Comparison of ENCODE assay signal across 9 cellular contexts in genomic region chr11:43574949-43575915, GRCh38.
DNase-seq lines count a peak whose midpoint lies in the region; ATAC-seq, FAIRE-seq and TF ChIP-seq lines count a peak whose summit lies in the region.
"Had no signal": no experiment of that assay in that cellular context is flagged by ENCODE, and none has a peak within 500 bp of the region (broad histone marks: within the 10 kb centered on the region; RNA-seq: fewer than 3 reads in every experiment).

No MANE protein-coding gene starts in this region.

- H3K9me3 Mint-ChIP-seq in activated T-helper 17 cell treated with anti-CD3 and anti-CD28 coated beads, Interleukin-2, amount 50 U/mL, for 72 hours = no peaks in the 10 kb centered on the region

- peak; percentile 21 for ATAC-seq in stimulated activated naive CD8-positive, alpha-beta T cell treated with anti-CD3 and anti-CD28 coated beads, Interleukin-15, Interleukin-2, amounts not matched to agents 100 U/mL and 50 U/mL, for 24 hours
- no peak for ATAC-seq in HG02840 (IDR thresholded peaks at IDR 0.05; ENCODE audit: low FRiP score, unreplicated experiment)
- ATAC-seq in activated T-helper 17 cell treated with anti-CD3 and anti-CD28 coated beads, Interleukin-2, amount 50 U/mL, for 72 hours (replicated peaks) = no peak
- ATAC-seq: HCT116 had no signal

- H3K27me3 Mint-ChIP-seq in activated T-helper 17 cell treated with anti-CD3 and anti-CD28 coated beads, Interleukin-2, amount 50 U/mL, for 72 hours = peaks cover 78% of the 10 kb centered on the region

- peak overlapping the region; percentile 74 for H3K4me3 ChIP-seq in BE2C (ENCODE audit: low read depth, low read length)
- H3K4me3 ChIP-seq in HUES64 (ENCODE audit: low read length) = peak overlapping the region; percentile 54

- peaks cover 9% of the 10 kb centered on the region for H3K36me3 Mint-ChIP-seq in activated T-helper 17 cell treated with anti-CD3 and anti-CD28 coated beads, Interleukin-2, amount 50 U/mL, for 72 hours (ENCODE audit: low read depth)

- H3K4me1 Mint-ChIP-seq in activated T-helper 17 cell treated with anti-CD3 and anti-CD28 coated beads, Interleukin-2, amount 50 U/mL, for 72 hours = peaks cover 19% of the 10 kb centered on the region

- 0 out of 2 replicates have a peak, but pooled peaks cover 4% of the 10 kb centered on the region for H3K4me1 ChIP-seq in BE2C
- peaks cover 6% of the 10 kb centered on the region; the same call in 1 of the 2 replicates for H3K4me1 ChIP-seq in HUES64 (ENCODE audit: insufficient read depth, low read length)

- TF ChIP-seq CTCF in BE2C (IDR thresholded peaks at IDR 0.05; ENCODE audit: low read depth, low read length) = no peak

- H3K9ac ChIP-seq in HUES64 (ENCODE audit: low read depth, low read length) = no peak overlapping the region

- H3K9me3 ChIP-seq in BE2C = no peaks in the 10 kb centered on the region
- no peaks in the 10 kb centered on the region for H3K9me3 ChIP-seq in HUES64 (ENCODE audit: insufficient read depth, low read depth, low read length)

- 2% methylated on average over 49 of the region's 51 CpGs for WGBS in HUES64

- H3K27ac Mint-ChIP-seq in activated T-helper 17 cell treated with anti-CD3 and anti-CD28 coated beads, Interleukin-2, amount 50 U/mL, for 72 hours = no peak overlapping the region

- DNase-seq in BE2C (peak; percentile 78), anterior cingulate cortex (lab: John Stamatoyannopoulos, UW) (peak in 41 of 58 donors; percentile 19 to 85 (median 53)), iPS-NIHi11 (ENCODE audit: low spot score) (peak; percentile 43), HTR-8/SVneo (ENCODE audit: insufficient read length, low spot score) (no peak)
- DNase-seq in stimulated activated naive CD8-positive, alpha-beta T cell treated with anti-CD3 and anti-CD28 coated beads, Interleukin-15, Interleukin-2, amounts not matched to agents 100 U/mL and 50 U/mL, for 24 hours = no peak

- H3K27me3 ChIP-seq in BE2C (peaks cover 3% of the 10 kb centered on the region; the same call in 1 of the 2 replicates), HUES64 (ENCODE audit: insufficient read depth, low read length) (peaks cover 98% of the 10 kb centered on the region)

- no peak overlapping the region for H3K4me3 Mint-ChIP-seq in activated T-helper 17 cell treated with anti-CD3 and anti-CD28 coated beads, Interleukin-2, amount 50 U/mL, for 72 hours

- no peaks in the 10 kb centered on the region for H3K36me3 ChIP-seq in BE2C
- no peaks in the 10 kb centered on the region for H3K36me3 ChIP-seq in HUES64 (ENCODE audit: insufficient read depth, low read length)

- H3K27ac ChIP-seq in HUES64 (ENCODE audit: low read depth, low read length) = no peak overlapping the region

- FAIRE-seq in HTR-8/SVneo (lab: Jason Lieb, UNC) = no peak

Comparison
In these comparisons a context has a peak if more than half of its experiments do, and no peak if none do; other contexts are left out.
1. DNase-seq: peak in BE2C (single experiment), anterior cingulate cortex (41 of 58) and iPS-NIHi11 (single experiment); none in stimulated activated naive CD8-positive, alpha-beta T cell treated with anti-CD3 and anti-CD28 coated beads, Interleukin-15, Interleukin-2, amounts not matched to agents 100 U/mL and 50 U/mL, for 24 hours (single experiment) and HTR-8/SVneo (single experiment).